2 cellular contexts compared by ENCODE assay signal in genomic region chr16:85536411-85537330, GRCh38.
TF ChIP-seq lines count a peak whose summit lies in the region.

No MANE protein-coding gene starts in this region.

TF ChIP-seq in K562, 482 proteins besides CTCF, POLR2A, EP300 and RAD21 (continued from another document and continues in another):
- TF ChIP-seq ZNF134 (CRISPR knock-in tag; conservative IDR thresholded peaks at IDR 0.05) (no peak), E2F8 (IDR thresholded peaks at IDR 0.05; ENCODE audit: low read depth, partially characterized antibody) (no peak), ZNF561 (CRISPR knock-in tag; conservative IDR thresholded peaks at IDR 0.05) (no peak), ESRRB (CRISPR knock-in tag; IDR thresholded peaks at IDR 0.05; ENCODE audit: borderline replicate concordance) (no peak), SIN3A (IDR thresholded peaks at IDR 0.05; ENCODE audit: borderline replicate concordance in 2 of 2, control insufficient read depth in 1 of 2, low read depth in 2 of 2, low read length in 2 of 2) (no peak), PPARD (CRISPR knock-in tag; IDR thresholded peaks at IDR 0.05) (no peak), NCOA6 (IDR thresholded peaks at IDR 0.05) (no peak), TARDBP (IDR thresholded peaks at IDR 0.05) (no peak), HNRNPH1 (optimal IDR thresholded peaks at IDR 0.05; ENCODE audit: low read depth, low read length) (no peak), OTX1 (CRISPR knock-in tag; IDR thresholded peaks at IDR 0.05) (0 out of 2 replicates have a peak, but pooled peaks have one; percentile 47), SLC30A9 (CRISPR knock-in tag; IDR thresholded peaks at IDR 0.05) (no peak), CHAMP1 (IDR thresholded peaks at IDR 0.05) (no peak), KDM4B (IDR thresholded peaks at IDR 0.05; ENCODE audit: borderline replicate concordance in 2 of 2, low read depth in 1 of 2) (0 out of 4 replicates have a peak, but pooled peaks of 1 of the 2 experiments have one; percentile 28), RUNX1 (IDR thresholded peaks at IDR 0.05; ENCODE audit: low read depth) (no peak), MNT (conservative IDR thresholded peaks at IDR 0.05) (no peak)
- TF ChIP-seq, protein P1, sequence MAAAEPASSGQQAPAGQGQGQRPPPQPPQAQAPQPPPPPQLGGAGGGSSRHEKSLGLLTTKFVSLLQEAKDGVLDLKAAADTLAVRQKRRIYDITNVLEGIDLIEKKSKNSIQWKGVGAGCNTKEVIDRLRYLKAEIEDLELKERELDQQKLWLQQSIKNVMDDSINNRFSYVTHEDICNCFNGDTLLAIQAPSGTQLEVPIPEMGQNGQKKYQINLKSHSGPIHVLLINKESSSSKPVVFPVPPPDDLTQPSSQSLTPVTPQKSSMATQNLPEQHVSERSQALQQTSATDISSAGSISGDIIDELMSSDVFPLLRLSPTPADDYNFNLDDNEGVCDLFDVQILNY (CRISPR knock-in tag; IDR thresholded peaks at IDR 0.05) = no peak
- TF ChIP-seq, protein P2, sequence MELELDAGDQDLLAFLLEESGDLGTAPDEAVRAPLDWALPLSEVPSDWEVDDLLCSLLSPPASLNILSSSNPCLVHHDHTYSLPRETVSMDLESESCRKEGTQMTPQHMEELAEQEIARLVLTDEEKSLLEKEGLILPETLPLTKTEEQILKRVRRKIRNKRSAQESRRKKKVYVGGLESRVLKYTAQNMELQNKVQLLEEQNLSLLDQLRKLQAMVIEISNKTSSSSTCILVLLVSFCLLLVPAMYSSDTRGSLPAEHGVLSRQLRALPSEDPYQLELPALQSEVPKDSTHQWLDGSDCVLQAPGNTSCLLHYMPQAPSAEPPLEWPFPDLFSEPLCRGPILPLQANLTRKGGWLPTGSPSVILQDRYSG (tag; conservative IDR thresholded peaks at IDR 0.05; ENCODE audit: low read depth) = no peak
- TF ChIP-seq, protein P3, sequence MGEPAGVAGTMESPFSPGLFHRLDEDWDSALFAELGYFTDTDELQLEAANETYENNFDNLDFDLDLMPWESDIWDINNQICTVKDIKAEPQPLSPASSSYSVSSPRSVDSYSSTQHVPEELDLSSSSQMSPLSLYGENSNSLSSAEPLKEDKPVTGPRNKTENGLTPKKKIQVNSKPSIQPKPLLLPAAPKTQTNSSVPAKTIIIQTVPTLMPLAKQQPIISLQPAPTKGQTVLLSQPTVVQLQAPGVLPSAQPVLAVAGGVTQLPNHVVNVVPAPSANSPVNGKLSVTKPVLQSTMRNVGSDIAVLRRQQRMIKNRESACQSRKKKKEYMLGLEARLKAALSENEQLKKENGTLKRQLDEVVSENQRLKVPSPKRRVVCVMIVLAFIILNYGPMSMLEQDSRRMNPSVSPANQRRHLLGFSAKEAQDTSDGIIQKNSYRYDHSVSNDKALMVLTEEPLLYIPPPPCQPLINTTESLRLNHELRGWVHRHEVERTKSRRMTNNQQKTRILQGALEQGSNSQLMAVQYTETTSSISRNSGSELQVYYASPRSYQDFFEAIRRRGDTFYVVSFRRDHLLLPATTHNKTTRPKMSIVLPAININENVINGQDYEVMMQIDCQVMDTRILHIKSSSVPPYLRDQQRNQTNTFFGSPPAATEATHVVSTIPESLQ (CRISPR knock-in tag; IDR thresholded peaks at IDR 0.05) = no peak

TF ChIP-seq in HepG2, 621 proteins besides CTCF, POLR2A, EP300 and RAD21 (continued from another document and continues in another):
- peak; percentile 63; the same call in 1 of the 2 replicates for TF ChIP-seq SNAPC4 (CRISPR knock-in tag; IDR thresholded peaks at IDR 0.05)
- peak; percentile 21; the same call in 1 of the 2 replicates for TF ChIP-seq GATAD1 (CRISPR knock-in tag; IDR thresholded peaks at IDR 0.05)
- TF ChIP-seq XRCC5 (optimal IDR thresholded peaks at IDR 0.05; ENCODE audit: low read length) = peak; percentile 31
- TF ChIP-seq SOX5 (CRISPR knock-in tag; IDR thresholded peaks at IDR 0.05; ENCODE audit: borderline replicate concordance) = peak; percentile 7; the same call in 1 of the 2 replicates
- TF ChIP-seq TFDP1 (CRISPR knock-in tag; IDR thresholded peaks at IDR 0.05; ENCODE audit: borderline replicate concordance) = peak; percentile 17; the same call in 1 of the 2 replicates
- TF ChIP-seq, protein P4, sequence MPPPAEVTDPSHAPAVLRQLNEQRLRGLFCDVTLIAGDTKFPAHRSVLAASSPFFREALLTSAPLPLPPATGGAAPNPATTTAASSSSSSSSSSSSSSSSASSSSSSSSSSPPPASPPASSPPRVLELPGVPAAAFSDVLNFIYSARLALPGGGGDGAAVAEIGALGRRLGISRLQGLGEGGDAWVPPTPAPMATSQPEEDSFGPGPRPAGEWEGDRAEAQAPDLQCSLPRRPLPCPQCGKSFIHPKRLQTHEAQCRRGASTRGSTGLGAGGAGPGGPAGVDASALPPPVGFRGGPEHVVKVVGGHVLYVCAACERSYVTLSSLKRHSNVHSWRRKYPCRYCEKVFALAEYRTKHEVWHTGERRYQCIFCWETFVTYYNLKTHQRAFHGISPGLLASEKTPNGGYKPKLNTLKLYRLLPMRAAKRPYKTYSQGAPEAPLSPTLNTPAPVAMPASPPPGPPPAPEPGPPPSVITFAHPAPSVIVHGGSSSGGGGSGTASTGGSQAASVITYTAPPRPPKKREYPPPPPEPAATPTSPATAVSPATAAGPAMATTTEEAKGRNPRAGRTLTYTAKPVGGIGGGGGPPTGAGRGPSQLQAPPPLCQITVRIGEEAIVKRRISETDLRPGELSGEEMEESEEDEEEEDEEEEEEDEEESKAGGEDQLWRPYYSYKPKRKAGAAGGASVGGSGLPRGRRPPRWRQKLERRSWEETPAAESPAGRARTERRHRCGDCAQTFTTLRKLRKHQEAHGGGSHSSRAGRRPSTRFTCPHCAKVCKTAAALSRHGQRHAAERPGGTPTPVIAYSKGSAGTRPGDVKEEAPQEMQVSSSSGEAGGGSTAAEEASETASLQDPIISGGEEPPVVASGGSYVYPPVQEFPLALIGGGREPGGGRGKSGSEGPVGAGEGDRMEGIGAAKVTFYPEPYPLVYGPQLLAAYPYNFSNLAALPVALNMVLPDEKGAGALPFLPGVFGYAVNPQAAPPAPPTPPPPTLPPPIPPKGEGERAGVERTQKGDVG (CRISPR knock-in tag; IDR thresholded peaks at IDR 0.05; ENCODE audit: borderline replicate concordance) = 0 out of 2 replicates have a peak, but pooled peaks have one; percentile 86
- TF ChIP-seq GABPB1 (CRISPR knock-in tag; IDR thresholded peaks at IDR 0.05) = peak; percentile 61
- TF ChIP-seq AGO2 (optimal IDR thresholded peaks at IDR 0.05; ENCODE audit: low read depth, low read length) = peak; percentile 86
- TF ChIP-seq STAG1 (CRISPR knock-in tag; IDR thresholded peaks at IDR 0.05) = no peak
- peak; percentile 22 for TF ChIP-seq ZNF781 (CRISPR knock-in tag; IDR thresholded peaks at IDR 0.05; ENCODE audit: borderline replicate concordance, not compliant biosample characterization)
- TF ChIP-seq ZNF101 (CRISPR knock-in tag; IDR thresholded peaks at IDR 0.05; ENCODE audit: borderline replicate concordance, low read depth) = no peak
- 0 out of 2 replicates have a peak, but pooled peaks have one; percentile 1 for TF ChIP-seq ZBTB43 (CRISPR knock-in tag; conservative IDR thresholded peaks at IDR 0.05)
- TF ChIP-seq, protein P5, sequence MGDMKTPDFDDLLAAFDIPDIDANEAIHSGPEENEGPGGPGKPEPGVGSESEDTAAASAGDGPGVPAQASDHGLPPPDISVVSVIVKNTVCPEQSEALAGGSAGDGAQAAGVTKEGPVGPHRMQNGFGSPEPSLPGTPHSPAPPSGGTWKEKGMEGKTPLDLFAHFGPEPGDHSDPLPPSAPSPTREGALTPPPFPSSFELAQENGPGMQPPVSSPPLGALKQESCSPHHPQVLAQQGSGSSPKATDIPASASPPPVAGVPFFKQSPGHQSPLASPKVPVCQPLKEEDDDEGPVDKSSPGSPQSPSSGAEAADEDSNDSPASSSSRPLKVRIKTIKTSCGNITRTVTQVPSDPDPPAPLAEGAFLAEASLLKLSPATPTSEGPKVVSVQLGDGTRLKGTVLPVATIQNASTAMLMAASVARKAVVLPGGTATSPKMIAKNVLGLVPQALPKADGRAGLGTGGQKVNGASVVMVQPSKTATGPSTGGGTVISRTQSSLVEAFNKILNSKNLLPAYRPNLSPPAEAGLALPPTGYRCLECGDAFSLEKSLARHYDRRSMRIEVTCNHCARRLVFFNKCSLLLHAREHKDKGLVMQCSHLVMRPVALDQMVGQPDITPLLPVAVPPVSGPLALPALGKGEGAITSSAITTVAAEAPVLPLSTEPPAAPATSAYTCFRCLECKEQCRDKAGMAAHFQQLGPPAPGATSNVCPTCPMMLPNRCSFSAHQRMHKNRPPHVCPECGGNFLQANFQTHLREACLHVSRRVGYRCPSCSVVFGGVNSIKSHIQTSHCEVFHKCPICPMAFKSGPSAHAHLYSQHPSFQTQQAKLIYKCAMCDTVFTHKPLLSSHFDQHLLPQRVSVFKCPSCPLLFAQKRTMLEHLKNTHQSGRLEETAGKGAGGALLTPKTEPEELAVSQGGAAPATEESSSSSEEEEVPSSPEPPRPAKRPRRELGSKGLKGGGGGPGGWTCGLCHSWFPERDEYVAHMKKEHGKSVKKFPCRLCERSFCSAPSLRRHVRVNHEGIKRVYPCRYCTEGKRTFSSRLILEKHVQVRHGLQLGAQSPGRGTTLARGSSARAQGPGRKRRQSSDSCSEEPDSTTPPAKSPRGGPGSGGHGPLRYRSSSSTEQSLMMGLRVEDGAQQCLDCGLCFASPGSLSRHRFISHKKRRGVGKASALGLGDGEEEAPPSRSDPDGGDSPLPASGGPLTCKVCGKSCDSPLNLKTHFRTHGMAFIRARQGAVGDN (CRISPR knock-in tag; IDR thresholded peaks at IDR 0.05) = peak; percentile 92
- TF ChIP-seq NR2F6 (IDR thresholded peaks at IDR 0.05) = no peak
- TF ChIP-seq NR2F6 (CRISPR knock-in tag; IDR thresholded peaks at IDR 0.05) = peak; percentile 39; the same call in 1 of the 2 replicates
- peak; percentile 48; the same call in 1 of the 2 replicates for TF ChIP-seq RFX1 (IDR thresholded peaks at IDR 0.05)
- 0 out of 2 replicates have a peak, but pooled peaks have one; percentile 16 for TF ChIP-seq ZNF777 (CRISPR knock-in tag; IDR thresholded peaks at IDR 0.05)
- TF ChIP-seq TP53 (CRISPR knock-in tag; conservative IDR thresholded peaks at IDR 0.05) = no peak
- TF ChIP-seq ZNF329 (CRISPR knock-in tag; IDR thresholded peaks at IDR 0.05; ENCODE audit: low read depth) = 0 out of 2 replicates have a peak, but pooled peaks have one; percentile 25
- TF ChIP-seq ZNF614 (CRISPR knock-in tag; IDR thresholded peaks at IDR 0.05; ENCODE audit: borderline replicate concordance) = peak; percentile 24; the same call in 1 of the 2 replicates
- TF ChIP-seq SNAPC2 (CRISPR knock-in tag; IDR thresholded peaks at IDR 0.05) = 0 out of 2 replicates have a peak, but pooled peaks have one; percentile 50
- TF ChIP-seq, protein P6, sequence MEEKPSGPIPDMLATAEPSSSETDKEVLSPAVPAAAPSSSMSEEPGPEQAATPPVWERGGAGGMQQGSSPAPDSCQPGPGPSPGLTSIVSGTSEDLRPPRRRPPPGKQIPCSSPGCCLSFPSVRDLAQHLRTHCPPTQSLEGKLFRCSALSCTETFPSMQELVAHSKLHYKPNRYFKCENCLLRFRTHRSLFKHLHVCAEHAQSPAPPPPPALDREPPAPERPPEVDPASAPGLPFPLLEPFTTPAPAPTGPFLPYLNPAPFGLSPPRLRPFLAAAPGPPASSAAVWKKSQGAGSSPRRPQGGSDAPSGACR (CRISPR knock-in tag; IDR thresholded peaks at IDR 0.05) = peak; percentile 47; the same call in 1 of the 2 replicates
- TF ChIP-seq ZNF761 (CRISPR knock-in tag; conservative IDR thresholded peaks at IDR 0.05) = 0 out of 2 replicates have a peak, but pooled peaks have one; percentile 79
- TF ChIP-seq HNRNPH1 (optimal IDR thresholded peaks at IDR 0.05; ENCODE audit: low read depth, low read length) = no peak
- TF ChIP-seq KDM4B (CRISPR knock-in tag; IDR thresholded peaks at IDR 0.05) = 0 out of 2 replicates have a peak, but pooled peaks have one; percentile 51
- 0 out of 2 replicates have a peak, but pooled peaks have one; percentile 44 for TF ChIP-seq RFX3 (CRISPR knock-in tag; IDR thresholded peaks at IDR 0.05)
- 0 out of 2 replicates have a peak, but pooled peaks have one; percentile 32 for TF ChIP-seq ATF7-NPFF (CRISPR knock-in tag; IDR thresholded peaks at IDR 0.05; ENCODE audit: low read depth)
